12 cellular contexts compared by ENCODE assay signal in genomic region chr12:1205512-1206060, GRCh38.
DNase-seq lines count a peak whose midpoint lies in the region; ATAC-seq, FAIRE-seq and TF ChIP-seq lines count a peak whose summit lies in the region.
"Had no signal": no experiment of that assay in that cellular context is flagged by ENCODE, and none has a peak within 500 bp of the region (broad histone marks: within the 10 kb centered on the region; RNA-seq: fewer than 3 reads in every experiment).

No MANE protein-coding gene starts in this region.

- H3K9ac ChIP-seq in BLaER1, result peak overlapping the region; percentile 23; the same call in 1 of the 2 replicates
- no peak overlapping the region for H3K9ac ChIP-seq in HUES48 (ENCODE audit: low read depth, low read length)
- no peak overlapping the region for H3K9ac ChIP-seq in K562 (ENCODE audit: insufficient read depth in 1 of 2, low read depth in 2 of 2, low read length in 2 of 2)
- no peak overlapping the region for H3K9ac ChIP-seq in HepG2 (ENCODE audit: insufficient read depth, low read depth, low read length)

- POLR2A ChIA-PET in K562 (lab: Yijun Ruan, JAX) (no interaction called here), HepG2 (lab: Yijun Ruan, JAX) (interaction anchor here (0.9 kb wide), 1 partner anchor 234 kb away, joined by 3 read pairs; no protein-coding TSS in a partner anchor)

- intact Hi-C loops in K562 (cut with micrococcal nuclease) (no loop called here), HepG2 (cut with micrococcal nuclease; ENCODE audit: unreplicated experiment) (no loop called here)

- peak overlapping the region; percentile 47 for H3K27ac Mint-ChIP-seq in nephron progenitor cell

- peak overlapping the region; percentile 62; the same call in 1 of the 2 replicates for H3K4me3 ChIP-seq in BLaER1
- no peak overlapping the region for H3K4me3 ChIP-seq in HUES48 (ENCODE audit: low read depth, low read length)
- no peak overlapping the region for H3K4me3 ChIP-seq in K562
- H3K4me3 ChIP-seq in HepG2 (replicated peaks in 1 of 3; ENCODE audit: insufficient read depth in 1 of 3, low read depth in 2 of 3, low read length in 3 of 3), result no peak overlapping the region

- peaks cover 20% of the 10 kb centered on the region for H3K4me1 Mint-ChIP-seq in nephron progenitor cell

- H3K4me1 ChIP-seq in BLaER1, result peaks cover 54% of the 10 kb centered on the region
- H3K4me1 ChIP-seq in HUES48 (ENCODE audit: control insufficient read depth, insufficient read depth, low read length), result peaks cover 34% of the 10 kb centered on the region
- H3K4me1 ChIP-seq in K562 (replicated peaks in 1 of 2; ENCODE audit: control insufficient read depth in 2 of 2, insufficient read depth in 2 of 2, low read length in 2 of 2), result no peaks in the 10 kb centered on the region; a peak in 1 of 5 replicates
- H3K4me1 ChIP-seq in HepG2 (ENCODE audit: insufficient read depth, low read length), result no peaks in the 10 kb centered on the region

- CTCF ChIA-PET in K562 (lab: Yijun Ruan, JAX; ENCODE audit: low intra/inter-chr PET ratio), result no interaction called here
- CTCF ChIA-PET in HepG2 (lab: Yijun Ruan, JAX; ENCODE audit: low intra/inter-chr PET ratio, low total read pairs), result no interaction called here

- H3K27me3 ChIP-seq in BLaER1 (no peaks in the 10 kb centered on the region), HUES48 (ENCODE audit: control insufficient read depth, insufficient read depth, low read length) (no peaks in the 10 kb centered on the region), K562 (ENCODE audit: control insufficient read depth in 2 of 2, insufficient read depth in 2 of 2, low read length in 2 of 2) (no peaks in the 10 kb centered on the region), HepG2 (ENCODE audit: control insufficient read depth in 1 of 2, insufficient read depth in 2 of 2, low read length in 2 of 2) (no peaks in the 10 kb centered on the region)

- TF ChIP-seq EP300 in K562 (IDR thresholded peaks at IDR 0.05; ENCODE audit: low read length) (no peak), HepG2 (IDR thresholded peaks at IDR 0.05; ENCODE audit: low read depth in 2 of 2, low read length in 2 of 2) (no peak), HepG2 (CRISPR knock-in tag; IDR thresholded peaks at IDR 0.05; ENCODE audit: borderline replicate concordance) (no peak)

- TF ChIP-seq POLR2A in K562 (conservative IDR thresholded peaks at IDR 0.05), result no peak
- no peak for TF ChIP-seq POLR2A in HepG2 (IDR thresholded peaks at IDR 0.05; ENCODE audit: insufficient read depth in 1 of 2, low read depth in 2 of 2, low read length in 2 of 2)

- FAIRE-seq in K562 (lab: Jason Lieb, UNC) (no peak), HepG2 (lab: Jason Lieb, UNC) (no peak)

- H3K9me3 Mint-ChIP-seq in nephron progenitor cell, result no peaks in the 10 kb centered on the region

- in situ Hi-C loops in K562 (cut with MboI) (no loop called here), HepG2 (cut with HindIII; ENCODE audit: extremely low pct_ligation_motif_present, low pct_unique_long_range_greater_than_20kb) (no loop called here)

- ATAC-seq in K562 (no peak), HepG2 (no peak)
- ATAC-seq in activated CD4-positive, CD25-positive, alpha-beta regulatory T cell treated with anti-CD3 and anti-CD28 coated beads, Interleukin-2, amount 50 U/mL, for 24 hours, result no peak

- H3K36me3 Mint-ChIP-seq in nephron progenitor cell (ENCODE audit: low read depth), result peaks cover 19% of the 10 kb centered on the region

- H2AFZ ChIP-seq in K562 (ENCODE audit: low read depth, low read length) (no peak overlapping the region), HepG2 (ENCODE audit: low read length) (no peak overlapping the region)

- H3K27ac ChIP-seq in BLaER1, result peak overlapping the region; percentile 80
- peak overlapping the region; percentile 37 for H3K27ac ChIP-seq in HUES48 (ENCODE audit: low read depth, low read length)
- no peak overlapping the region for H3K27ac ChIP-seq in K562 (ENCODE audit: extremely low read depth, low read depth, low read length)
- no peak overlapping the region for H3K27ac ChIP-seq in HepG2 (ENCODE audit: extremely low read length, insufficient read depth, low read length)

- H3K36me3 ChIP-seq in BLaER1 (no peaks in the 10 kb centered on the region), HUES48 (ENCODE audit: control insufficient read depth, insufficient read depth, low read length) (no peaks in the 10 kb centered on the region), K562 (ENCODE audit: control insufficient read depth, insufficient read depth, low read length) (no peaks in the 10 kb centered on the region), HepG2 (replicated peaks in 1 of 2; ENCODE audit: control insufficient read depth in 1 of 2, insufficient read depth in 2 of 2, low read length in 2 of 2) (no peaks in the 10 kb centered on the region; a peak in 1 of 5 replicates)

- TF ChIP-seq CTCF in K562 (IDR thresholded peaks at IDR 0.05 in 2 of 3, conservative IDR thresholded peaks at IDR 0.05 in 1 of 3; ENCODE audit: insufficient read depth in 2 of 3, low read depth in 1 of 3, low read length in 3 of 3), result no peak
- TF ChIP-seq CTCF in nephron progenitor cell (IDR thresholded peaks at IDR 0.05), result no peak
- TF ChIP-seq CTCF in HepG2 (CRISPR knock-in tag; IDR thresholded peaks at IDR 0.05), result no peak

- H3K9me3 ChIP-seq in BLaER1 (no peaks in the 10 kb centered on the region), HUES48 (ENCODE audit: control insufficient read depth, insufficient read depth, low read length) (no peaks in the 10 kb centered on the region), K562 (replicated peaks; ENCODE audit: control insufficient read depth, insufficient read depth, low read depth, low read length) (no peaks in the 10 kb centered on the region), HepG2 (ENCODE audit: low read length) (no peaks in the 10 kb centered on the region)

- H4K20me1 ChIP-seq in BLaER1, result no peaks in the 10 kb centered on the region
- no peaks in the 10 kb centered on the region for H4K20me1 ChIP-seq in K562 (replicated peaks; ENCODE audit: control insufficient read depth, insufficient read depth, low read length)
- H4K20me1 ChIP-seq in HepG2 (ENCODE audit: insufficient read depth, low read length), result no peaks in the 10 kb centered on the region

- H3K4me3 Mint-ChIP-seq in nephron progenitor cell, result no peak overlapping the region

- H3K4me2 ChIP-seq in BLaER1, result peak overlapping the region; percentile 88
- no peak overlapping the region for H3K4me2 ChIP-seq in K562 (ENCODE audit: insufficient read depth, low read length)
- H3K4me2 ChIP-seq in HepG2 (ENCODE audit: low read depth, low read length), result no peak overlapping the region

- H3K79me2 ChIP-seq in K562 (ENCODE audit: control insufficient read depth, insufficient read depth, low read length) (no peaks in the 10 kb centered on the region), HepG2 (ENCODE audit: insufficient read depth, low read length) (no peaks in the 10 kb centered on the region)

- H3K9me1 ChIP-seq in K562 (ENCODE audit: control insufficient read depth, insufficient read depth, low read length), result no peaks in the 10 kb centered on the region

- no TSS peak for BruUV-seq in K562 (replicated peaks; lab: Mats Ljungman, UMichigan)
- BruUV-seq in HepG2 (replicated peaks; lab: Mats Ljungman, UMichigan), result no TSS peak

- DNase-seq in K562 (ENCODE audit: extremely low read depth in 1 of 4, low spot score in 3 of 4) (no peak), nephron progenitor cell (no peak), HepG2 (ENCODE audit: low spot score) (no peak), NCI-H146 treated with DMSO at 0.1 percent for 48 hours (lab: John Stamatoyannopoulos, UW; ENCODE audit: unreplicated experiment) (no peak)
- DNase-seq in stimulated activated CD4-positive, alpha-beta T cell treated with anti-CD3 and anti-CD28 coated beads, Interleukin-12 subunit alpha, Interleukin-12 subunit beta, amount 100 ng/mL, for 4 hours, result no peak
- DNase-seq: activated gamma-delta T cell treated with Interleukin-2 at 50 U/mL for 16 hours, NCI-H1048, NCI-H446, retina had no signal

- TF ChIP-seq RAD21 in K562 (CRISPR knock-in tag; conservative IDR thresholded peaks at IDR 0.05 in 1 of 2, IDR thresholded peaks at IDR 0.05 in 1 of 2) (no peak), HepG2 (CRISPR knock-in tag; IDR thresholded peaks at IDR 0.05) (no peak)

- WGBS in K562 (ENCODE audit: insufficient coverage, low coverage, missing lambda C conversion rate), result 28% methylated on average over 4 of the region's 4 CpGs
- WGBS in HepG2 (ENCODE audit: low lambda C conversion rate), result 91% methylated on average over 4 of the region's 4 CpGs

- peaks cover 1% of the 10 kb centered on the region for H3K27me3 Mint-ChIP-seq in nephron progenitor cell (ENCODE audit: low read depth, poor library complexity)

TF ChIP-seq in K562, 482 proteins besides CTCF, POLR2A, EP300 and RAD21 (continues in another document):
- TF ChIP-seq, protein P1, sequence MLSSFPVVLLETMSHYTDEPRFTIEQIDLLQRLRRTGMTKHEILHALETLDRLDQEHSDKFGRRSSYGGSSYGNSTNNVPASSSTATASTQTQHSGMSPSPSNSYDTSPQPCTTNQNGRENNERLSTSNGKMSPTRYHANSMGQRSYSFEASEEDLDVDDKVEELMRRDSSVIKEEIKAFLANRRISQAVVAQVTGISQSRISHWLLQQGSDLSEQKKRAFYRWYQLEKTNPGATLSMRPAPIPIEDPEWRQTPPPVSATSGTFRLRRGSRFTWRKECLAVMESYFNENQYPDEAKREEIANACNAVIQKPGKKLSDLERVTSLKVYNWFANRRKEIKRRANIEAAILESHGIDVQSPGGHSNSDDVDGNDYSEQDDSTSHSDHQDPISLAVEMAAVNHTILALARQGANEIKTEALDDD (IDR thresholded peaks at IDR 0.05), result peak; percentile 78

TF ChIP-seq in HepG2, 621 proteins besides CTCF, POLR2A, EP300 and RAD21 (continues in another document):
- TF ChIP-seq, protein P2, sequence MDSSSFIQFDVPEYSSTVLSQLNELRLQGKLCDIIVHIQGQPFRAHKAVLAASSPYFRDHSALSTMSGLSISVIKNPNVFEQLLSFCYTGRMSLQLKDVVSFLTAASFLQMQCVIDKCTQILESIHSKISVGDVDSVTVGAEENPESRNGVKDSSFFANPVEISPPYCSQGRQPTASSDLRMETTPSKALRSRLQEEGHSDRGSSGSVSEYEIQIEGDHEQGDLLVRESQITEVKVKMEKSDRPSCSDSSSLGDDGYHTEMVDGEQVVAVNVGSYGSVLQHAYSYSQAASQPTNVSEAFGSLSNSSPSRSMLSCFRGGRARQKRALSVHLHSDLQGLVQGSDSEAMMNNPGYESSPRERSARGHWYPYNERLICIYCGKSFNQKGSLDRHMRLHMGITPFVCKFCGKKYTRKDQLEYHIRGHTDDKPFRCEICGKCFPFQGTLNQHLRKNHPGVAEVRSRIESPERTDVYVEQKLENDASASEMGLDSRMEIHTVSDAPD (CRISPR knock-in tag; IDR thresholded peaks at IDR 0.05), result no peak
- TF ChIP-seq GTF3A (CRISPR knock-in tag; conservative IDR thresholded peaks at IDR 0.05) (no peak), MYC (CRISPR knock-in tag; IDR thresholded peaks at IDR 0.05; ENCODE audit: borderline replicate concordance) (no peak), GATAD2A (CRISPR knock-in tag; IDR thresholded peaks at IDR 0.05) (no peak), XRCC5 (optimal IDR thresholded peaks at IDR 0.05; ENCODE audit: low read length) (no peak), TMF1 (CRISPR knock-in tag; IDR thresholded peaks at IDR 0.05; ENCODE audit: low read depth) (no peak), HNF4A (CRISPR knock-in tag; IDR thresholded peaks at IDR 0.05) (no peak), MAFG (CRISPR knock-in tag; IDR thresholded peaks at IDR 0.05) (no peak)

Comparison
In these comparisons a context has a peak if more than half of its experiments do, and no peak if none do; other contexts are left out.
1. H3K27ac ChIP-seq: peak in BLaER1 (single experiment) and HUES48 (single experiment); none in K562 (single experiment) and HepG2 (single experiment).